In genomic region chr12:62713723-62714122, GRCh38 we compare ENCODE assay signal across 21 cellular contexts.
DNase-seq lines count a peak whose midpoint lies in the region; ATAC-seq, FAIRE-seq and TF ChIP-seq lines count a peak whose summit lies in the region.
"Had no signal": no experiment of that assay in that cellular context is flagged by ENCODE, and none has a peak within 500 bp of the region (broad histone marks: within the 10 kb centered on the region; RNA-seq: fewer than 3 reads in every experiment).

No MANE protein-coding gene starts in this region.

- DNase-seq in left ventricle myocardium inferior (no peak), Right ventricle myocardium inferior (ENCODE audit: missing footprints) (no peak), dorsolateral prefrontal cortex (no peak), neuronal stem cell (ENCODE audit: low spot score) (no peak), vagina (ENCODE audit: extremely low spot score in 2 of 2) (no peak), pancreas (no peak), medulla oblongata (ENCODE audit: extremely low spot score) (no peak), omental fat pad (ENCODE audit: low spot score) (no peak)
- DNase-seq: AML-193; CD4-positive, alpha-beta T cell; Karpas-422; NCI-H446 treated with DMSO at 0.1 percent for 48 hours; NCI-H526 treated with DMSO at 0.1 percent for 48 hours; SIG-M5 had no signal

- no peak overlapping the region for H2BK5ac ChIP-seq in neuronal stem cell (ENCODE audit: low read length)

- H3K27me3 ChIP-seq in left ventricle myocardium inferior (ENCODE audit: low read depth) = no peaks in the 10 kb centered on the region
- no peaks in the 10 kb centered on the region for H3K27me3 ChIP-seq in dorsolateral prefrontal cortex
- no peaks in the 10 kb centered on the region for H3K27me3 ChIP-seq in neuronal stem cell (ENCODE audit: control insufficient read depth in 3 of 3, insufficient read depth in 3 of 3, low read depth in 1 of 3, low read length in 3 of 3)
- H3K27me3 ChIP-seq in vagina = no peaks in the 10 kb centered on the region
- H3K27me3 ChIP-seq in pancreas = no peaks in the 10 kb centered on the region
- H3K27me3 ChIP-seq: BLaER1 treated with 17β-estradiol and CSF1 and Interleukin-3, amounts not matched to agents 10 nM and 100 nM had no signal

- TF ChIP-seq CTCF in left ventricle myocardium inferior (IDR thresholded peaks at IDR 0.05; ENCODE audit: borderline replicate concordance) (no peak), dorsolateral prefrontal cortex (IDR thresholded peaks at IDR 0.05 in 54 of 56, conservative IDR thresholded peaks at IDR 0.05 in 2 of 56; ENCODE audit: low read depth in 1 of 56, partially characterized antibody in 56 of 56) (no peak), vagina (IDR thresholded peaks at IDR 0.05) (no peak), pancreas (IDR thresholded peaks at IDR 0.05) (no peak), omental fat pad (IDR thresholded peaks at IDR 0.05) (no peak)

- FAIRE-seq in pancreas (lab: Jason Lieb, UNC) = no peak
- FAIRE-seq: D721Med, GM19239, H54 had no signal

- H3K9me3 ChIP-seq in left ventricle myocardium inferior (replicated peaks) (no peaks in the 10 kb centered on the region), neuronal stem cell (replicated peaks in 1 of 2; ENCODE audit: control insufficient read depth in 2 of 2, insufficient read depth in 1 of 2, low read depth in 1 of 2, low read length in 2 of 2) (peaks cover 0 to 2% of the 10 kb centered on the region in 2 donors), vagina (no peaks in the 10 kb centered on the region), pancreas (no peaks in the 10 kb centered on the region)
- H3K9me3 ChIP-seq: BLaER1 treated with 17β-estradiol and CSF1 and Interleukin-3, amounts not matched to agents 10 nM and 100 nM had no signal

- H3K4me1 ChIP-seq in left ventricle myocardium inferior = peaks cover 32% of the 10 kb centered on the region
- peaks cover 49 to 60% of the 10 kb centered on the region in 2 donors for H3K4me1 ChIP-seq in neuronal stem cell (ENCODE audit: control insufficient read depth in 2 of 2, insufficient read depth in 1 of 2, low read depth in 1 of 2, low read length in 2 of 2)
- peaks cover 37% of the 10 kb centered on the region for H3K4me1 ChIP-seq in vagina
- no peaks in the 10 kb centered on the region for H3K4me1 ChIP-seq in pancreas

- intact Hi-C loops in left ventricle myocardium inferior (cut with micrococcal nuclease) (no loop called here), Right ventricle myocardium inferior (cut with DNase I) (no loop called here), dorsolateral prefrontal cortex (cut with DNase I) (loop anchor here in 1 of 2 donors (2.0 kb wide), 1 partner anchor 111 kb away; no protein-coding TSS in a partner anchor), vagina (cut with DNase I) (no loop called here), pancreas (cut with DNase I) (no loop called here)

- peak overlapping the region; percentile 51 for H3K18ac ChIP-seq in neuronal stem cell (ENCODE audit: low read length)

- H3K9ac ChIP-seq in neuronal stem cell (ENCODE audit: low read depth, low read length, poor library complexity) = no peak overlapping the region
- H3K9ac ChIP-seq: BLaER1 treated with 17β-estradiol and CSF1 and Interleukin-3, amounts not matched to agents 10 nM and 100 nM had no signal

- peak overlapping the region; percentile 79 for H3K27ac ChIP-seq in left ventricle myocardium inferior (replicated peaks)
- peak overlapping the region in 31 of 59 donors; percentile 7 to 96 (median 81) for H3K27ac ChIP-seq in dorsolateral prefrontal cortex
- no peak overlapping the region for H3K27ac ChIP-seq in neuronal stem cell (replicated peaks; ENCODE audit: low read length)
- peak overlapping the region; percentile 85 for H3K27ac ChIP-seq in vagina
- H3K27ac ChIP-seq in pancreas = no peak overlapping the region
- H3K27ac ChIP-seq: BLaER1 treated with 17β-estradiol and CSF1 and Interleukin-3, amounts not matched to agents 10 nM and 100 nM; HL-60; RWPE1; SK-N-MC had no signal

- H2BK120ac ChIP-seq in neuronal stem cell (ENCODE audit: low read depth, low read length) = no peak overlapping the region

- H3K79me1 ChIP-seq in neuronal stem cell (ENCODE audit: low read depth, low read length) = no peaks in the 10 kb centered on the region

- no peak overlapping the region for H3K4me2 ChIP-seq in neuronal stem cell (ENCODE audit: insufficient read depth, low read length, poor library complexity, severe bottlenecking)
- H3K4me2 ChIP-seq: BLaER1 treated with 17β-estradiol and CSF1 and Interleukin-3, amounts not matched to agents 10 nM and 100 nM had no signal

- H3K4me3 ChIP-seq in left ventricle myocardium inferior (no peak overlapping the region), dorsolateral prefrontal cortex (no peak overlapping the region), neuronal stem cell (ENCODE audit: low read length in 2 of 2) (no peak overlapping the region), vagina (no peak overlapping the region), pancreas (no peak overlapping the region)
- H3K4me3 ChIP-seq: BLaER1 treated with 17β-estradiol and CSF1 and Interleukin-3, amounts not matched to agents 10 nM and 100 nM; SK-N-MC had no signal

- peak overlapping the region; percentile 40 for H2AK5ac ChIP-seq in neuronal stem cell (ENCODE audit: low read depth, low read length)

- H2AFZ ChIP-seq in neuronal stem cell (ENCODE audit: low read length) = no peak overlapping the region

- no peak overlapping the region for H3K4ac ChIP-seq in neuronal stem cell (ENCODE audit: low read length)

- H2BK12ac ChIP-seq in neuronal stem cell (ENCODE audit: low read length) = no peak overlapping the region

- H3K23ac ChIP-seq in neuronal stem cell (ENCODE audit: low read depth, low read length, poor library complexity) = no peak overlapping the region

- WGBS in neuronal stem cell (ENCODE audit: extremely low coverage in 2 of 2, insufficient read length in 2 of 2, insufficient replicate concordance in 1 of 2), 2 donors = no CpG with 5 or more reads among the region's 4 CpGs
- 99 to 100% methylated on average over 4 of the region's 4 CpGs for WGBS in pancreas, 2 donors

- no peaks in the 10 kb centered on the region for H3K36me3 ChIP-seq in left ventricle myocardium inferior
- H3K36me3 ChIP-seq in neuronal stem cell (replicated peaks in 1 of 2; ENCODE audit: control insufficient read depth in 2 of 2, insufficient read depth in 2 of 2, low read length in 2 of 2) = no peaks in the 10 kb centered on the region
- no peaks in the 10 kb centered on the region for H3K36me3 ChIP-seq in vagina
- H3K36me3 ChIP-seq in pancreas = no peaks in the 10 kb centered on the region
- H3K36me3 ChIP-seq: BLaER1 treated with 17β-estradiol and CSF1 and Interleukin-3, amounts not matched to agents 10 nM and 100 nM had no signal

- no peak for ATAC-seq in Right ventricle myocardium inferior
- no peak for ATAC-seq in pancreas
- no peak for ATAC-seq in omental fat pad (ENCODE audit: low FRiP score)

- H3K14ac ChIP-seq in neuronal stem cell (ENCODE audit: low read length) = no peak overlapping the region

- no peak overlapping the region for H4K91ac ChIP-seq in neuronal stem cell (ENCODE audit: low read depth, low read length, poor library complexity)

- no peak overlapping the region for H4K8ac ChIP-seq in neuronal stem cell (ENCODE audit: low read depth, low read length)

- no peak for TF ChIP-seq POLR2A in vagina (IDR thresholded peaks at IDR 0.05)

- no peak overlapping the region for H2BK15ac ChIP-seq in neuronal stem cell (ENCODE audit: low read length)

Comparison
In these comparisons a context has a peak if more than half of its experiments do, and no peak if none do; other contexts are left out.
1. H3K27ac ChIP-seq: peak in left ventricle myocardium inferior (single experiment), dorsolateral prefrontal cortex (31 of 59) and vagina (single experiment); none in neuronal stem cell (single experiment) and pancreas (0 of 4).